In genomic region chr3:184604039-184604955, GRCh38 we compare ENCODE assay signal across 1 cellular context.
TF ChIP-seq lines count a peak whose summit lies in the region.

No MANE protein-coding gene starts in this region.

TF ChIP-seq in H1, 55 proteins besides CTCF, POLR2A, EP300 and RAD21 (continued from another document):
- TF ChIP-seq E2F6 (IDR thresholded peaks at IDR 0.05) (peak; percentile 57), TCF12 (IDR thresholded peaks at IDR 0.05; ENCODE audit: low read depth, low read length) (peak; percentile 88), GABPA (IDR thresholded peaks at IDR 0.05; ENCODE audit: borderline replicate concordance, insufficient read depth, low read length) (0 out of 2 replicates have a peak, but pooled peaks have one; percentile 45), KDM4A (IDR thresholded peaks at IDR 0.05; ENCODE audit: low read depth, low read length, severe bottlenecking) (peak; percentile 51), FOSL1 (IDR thresholded peaks at IDR 0.05; ENCODE audit: insufficient read depth, low read depth, low read length) (no peak), RBBP5 (IDR thresholded peaks at IDR 0.05; ENCODE audit: borderline replicate concordance, low read depth, low read length) (no peak), SP1 (IDR thresholded peaks at IDR 0.05; ENCODE audit: low read depth, low read length) (peak; percentile 79), BRCA1 (IDR thresholded peaks at IDR 0.05; ENCODE audit: low read depth, low read length) (no peak), BACH1 (IDR thresholded peaks at IDR 0.05; ENCODE audit: low read length) (no peak), TBP (IDR thresholded peaks at IDR 0.05; ENCODE audit: low read depth, low read length) (no peak), EZH2 (IDR thresholded peaks at IDR 0.05; ENCODE audit: low read depth, low read length, severe bottlenecking) (peak; percentile 76), POLR2AphosphoS5 (IDR thresholded peaks at IDR 0.05; ENCODE audit: low read depth, low read length) (0 out of 2 replicates have a peak, but pooled peaks have one; percentile 32), TEAD4 (IDR thresholded peaks at IDR 0.05; ENCODE audit: low read depth, low read length) (no peak), GTF2F1 (IDR thresholded peaks at IDR 0.05; ENCODE audit: borderline replicate concordance, low read depth, low read length) (no peak), ASH2L (IDR thresholded peaks at IDR 0.05; ENCODE audit: low read length) (peak; percentile 22), EGR1 (IDR thresholded peaks at IDR 0.05; ENCODE audit: borderline replicate concordance, low read depth, low read length) (peak; percentile 95), TAF7 (optimal IDR thresholded peaks at IDR 0.05; ENCODE audit: borderline replicate concordance, low read depth, low read length) (no peak)
